21 cellular contexts compared by ENCODE assay signal in genomic region chr13:98890920-98891319, GRCh38.
DNase-seq lines count a peak whose midpoint lies in the region; ATAC-seq and TF ChIP-seq lines count a peak whose summit lies in the region.
"Had no signal": no experiment of that assay in that cellular context is flagged by ENCODE, and none has a peak within 500 bp of the region (broad histone marks: within the 10 kb centered on the region; RNA-seq: fewer than 3 reads in every experiment).

No MANE protein-coding gene starts in this region.

- no peak overlapping the region for H3K9ac ChIP-seq in PC-3 (ENCODE audit: low read length)
- H3K9ac ChIP-seq in mesendoderm (ENCODE audit: low read length): no peak overlapping the region

- H3K27me3 ChIP-seq in H7 (ENCODE audit: control insufficient read depth, insufficient read depth, low read length): no peaks in the 10 kb centered on the region
- H3K27me3 ChIP-seq in PC-3 (ENCODE audit: low read length): no peaks in the 10 kb centered on the region
- H3K27me3 ChIP-seq in dorsolateral prefrontal cortex: no peaks in the 10 kb centered on the region
- no peaks in the 10 kb centered on the region for H3K27me3 ChIP-seq in mesendoderm (ENCODE audit: insufficient read depth, low read length, poor library complexity)
- H3K27me3 ChIP-seq in sigmoid colon: no peaks in the 10 kb centered on the region
- no peaks in the 10 kb centered on the region for H3K27me3 ChIP-seq in hepatocyte
- H3K27me3 ChIP-seq: esophagus squamous epithelium, MG63, Peyer's patch, right lobe of liver, SJSA1, testis had no signal

- no peaks in the 10 kb centered on the region for H4K20me1 ChIP-seq in PC-3 (ENCODE audit: low read length)
- H4K20me1 ChIP-seq in hepatocyte (ENCODE audit: insufficient read depth, poor library complexity, severe bottlenecking): no peaks in the 10 kb centered on the region

- TF ChIP-seq CTCF in PC-3 (conservative IDR thresholded peaks at IDR 0.05; ENCODE audit: low read depth, low read length) (no peak), dorsolateral prefrontal cortex (IDR thresholded peaks at IDR 0.05 in 54 of 56, conservative IDR thresholded peaks at IDR 0.05 in 2 of 56; ENCODE audit: low read depth in 1 of 56, partially characterized antibody in 56 of 56) (no peak), sigmoid colon (IDR thresholded peaks at IDR 0.05) (no peak), hepatocyte (IDR thresholded peaks at IDR 0.05; ENCODE audit: poor library complexity) (no peak)

- H3K9me3 ChIP-seq in PC-3 (ENCODE audit: low read length) (no peaks in the 10 kb centered on the region), sigmoid colon (no peaks in the 10 kb centered on the region), hepatocyte (ENCODE audit: low read depth) (no peaks in the 10 kb centered on the region)
- H3K9me3 ChIP-seq: esophagus squamous epithelium, MG63, Peyer's patch, right lobe of liver, SJSA1, testis had no signal

- H2AFZ ChIP-seq in PC-3 (ENCODE audit: low read length) (0 out of 2 replicates have a peak overlapping the region, but pooled peaks have one; percentile 58), hepatocyte (no peak overlapping the region)

- H3K4me3 ChIP-seq in H7 (ENCODE audit: insufficient read depth, low read depth, low read length) (no peak overlapping the region), PC-3 (ENCODE audit: low read length) (no peak overlapping the region), dorsolateral prefrontal cortex (no peak overlapping the region), mesendoderm (ENCODE audit: low read length) (no peak overlapping the region), sigmoid colon (no peak overlapping the region), hepatocyte (no peak overlapping the region)
- H3K4me3 ChIP-seq: esophagus squamous epithelium, MG63, Peyer's patch, right lobe of liver, SJSA1, testis had no signal

- H4K5ac ChIP-seq in mesendoderm (ENCODE audit: low read length): no peak overlapping the region

- no peak overlapping the region for H2BK15ac ChIP-seq in mesendoderm (replicated peaks; ENCODE audit: low read depth)

- DNase-seq in H7: peak; percentile 38
- DNase-seq in PC-3: no peak
- DNase-seq in dorsolateral prefrontal cortex: no peak
- peak; percentile 55 for DNase-seq in mesendoderm
- DNase-seq in sigmoid colon: no peak
- no peak for DNase-seq in Kasumi-1 (lab: John Stamatoyannopoulos, UW)
- DNase-seq in hepatocyte (ENCODE audit: low spot score): no peak
- DNase-seq in mucosa of gallbladder (ENCODE audit: low spot score): no peak
- DNase-seq: cerebellar nuclear complex; effector CD8-positive, alpha-beta T cell; esophagus squamous epithelium; NCI-H1417 treated with DMSO at 0.1 percent for 48 hours; NCI-H2107; NCI-H510A; Peyer's patch; right lobe of liver; testis had no signal

- POLR2A ChIA-PET in PC-3 (lab: Charles Lee; ENCODE audit: unreplicated experiment): no interaction called here

- intact Hi-C loops in PC-3 (cut with micrococcal nuclease) (loop anchor here (2.0 to 5.0 kb wide), 3 partner anchors 20 to 141 kb away; partner anchors contain the start of gene DOCK9), dorsolateral prefrontal cortex (cut with DNase I) (loop anchor here (5.0 to 10.0 kb wide), 3 partner anchors 46 to 141 kb away; partner anchors contain the start of gene DOCK9 (in 2 of the 2)), sigmoid colon (cut with DNase I) (no loop called here)

- no peak overlapping the region for H2BK120ac ChIP-seq in mesendoderm (ENCODE audit: low read depth, low read length)

- BruUV-seq in PC-3 (replicated peaks; lab: Mats Ljungman, UMichigan): no TSS peak

- no peak overlapping the region for H2AK5ac ChIP-seq in mesendoderm (ENCODE audit: low read length)

- H4K8ac ChIP-seq in mesendoderm (ENCODE audit: low read depth, low read length): no peak overlapping the region

- TF ChIP-seq POLR2A in sigmoid colon (IDR thresholded peaks at IDR 0.05): no peak

- CTCF ChIA-PET in PC-3 (lab: Charles Lee): no interaction called here

- no CpG with 5 or more reads among the region's 5 CpGs for WGBS in mesendoderm (ENCODE audit: extremely low coverage, insufficient coverage, low lambda C conversion rate)
- 92 to 95% methylated on average over 5 of the region's 5 CpGs for WGBS in sigmoid colon, 2 donors
- WGBS in hepatocyte (ENCODE audit: low lambda C conversion rate, missing lambda C conversion rate): 69% methylated on average over 5 of the region's 5 CpGs

- no peak overlapping the region for H3K56ac ChIP-seq in mesendoderm (ENCODE audit: low read length)

- H2BK5ac ChIP-seq in mesendoderm (ENCODE audit: low read length): no peak overlapping the region

- H3K27ac ChIP-seq in PC-3 (ENCODE audit: low read length) (peak overlapping the region; percentile 77), dorsolateral prefrontal cortex (peak overlapping the region in 34 of 59 donors; percentile 4 to 74 (median 51)), mesendoderm (ENCODE audit: low read depth, low read length) (no peak overlapping the region), sigmoid colon (peak overlapping the region in 1 of 4 donors; percentile 6), hepatocyte (no peak overlapping the region)
- H3K27ac ChIP-seq: Peyer's patch, right lobe of liver, SJSA1, testis, VCaP had no signal

- H3K4me1 ChIP-seq in PC-3 (ENCODE audit: insufficient read depth, low read length) (peaks cover 26% of the 10 kb centered on the region), mesendoderm (ENCODE audit: control insufficient read depth, low read depth, low read length) (peaks cover 4% of the 10 kb centered on the region), sigmoid colon (peaks cover 0 to 14% (median 11%) of the 10 kb centered on the region in 4 donors), hepatocyte (ENCODE audit: insufficient read depth) (peaks cover 12% of the 10 kb centered on the region)
- H3K4me1 ChIP-seq: Peyer's patch, testis had no signal

- no peak for ATAC-seq in PC-3
- ATAC-seq: left lobe of liver had no signal

- no peaks in the 10 kb centered on the region for H3K36me3 ChIP-seq in H7 (replicated peaks; ENCODE audit: control insufficient read depth, insufficient read depth, low read length)
- 0 out of 2 replicates have a peak, but pooled peaks cover 2% of the 10 kb centered on the region for H3K36me3 ChIP-seq in PC-3 (ENCODE audit: low read depth, low read length)
- no peaks in the 10 kb centered on the region for H3K36me3 ChIP-seq in mesendoderm (ENCODE audit: control insufficient read depth, insufficient read depth, low read length)
- peaks cover 0 to 33% (median 5%) of the 10 kb centered on the region in 4 donors for H3K36me3 ChIP-seq in sigmoid colon
- no peaks in the 10 kb centered on the region for H3K36me3 ChIP-seq in hepatocyte (replicated peaks; ENCODE audit: insufficient read depth, low read depth)
- H3K36me3 ChIP-seq: MG63 had no signal

- H3K79me2 ChIP-seq in PC-3 (ENCODE audit: low read length) (no peaks in the 10 kb centered on the region), mesendoderm (ENCODE audit: control insufficient read depth, insufficient read depth, low read length) (no peaks in the 10 kb centered on the region), hepatocyte (no peaks in the 10 kb centered on the region)

- H3K9me2 ChIP-seq in PC-3 (replicated peaks; ENCODE audit: low read length) (no peaks in the 10 kb centered on the region), hepatocyte (replicated peaks; ENCODE audit: insufficient read depth) (no peaks in the 10 kb centered on the region)

- peaks cover 11% of the 10 kb centered on the region for H3F3A ChIP-seq in PC-3 (ENCODE audit: low read length, unreplicated experiment)

- H3K23ac ChIP-seq in mesendoderm (ENCODE audit: low read length): no peak overlapping the region

- H3K18ac ChIP-seq in mesendoderm (ENCODE audit: low read length): no peak overlapping the region

- no peak for TF ChIP-seq EP300 in sigmoid colon (IDR thresholded peaks at IDR 0.05)

- H3K79me1 ChIP-seq in mesendoderm (ENCODE audit: low read length): no peaks in the 10 kb centered on the region

- H3K4me2 ChIP-seq in PC-3 (ENCODE audit: low read length) (peak overlapping the region; percentile 78), mesendoderm (ENCODE audit: low read length) (no peak overlapping the region), hepatocyte (no peak overlapping the region)

- no peak overlapping the region for H3K4ac ChIP-seq in mesendoderm (ENCODE audit: low read depth, low read length)

Comparison
In these comparisons a context has a peak if more than half of its experiments do, and no peak if none do; other contexts are left out.
1. DNase-seq: peak in H7 (single experiment) and mesendoderm (single experiment); none in PC-3 (single experiment), dorsolateral prefrontal cortex (0 of 10), sigmoid colon (single experiment), Kasumi-1 (0 of 2), hepatocyte (single experiment) and mucosa of gallbladder (single experiment).
2. H3K27ac ChIP-seq: peak in PC-3 (single experiment) and dorsolateral prefrontal cortex (34 of 59); none in mesendoderm (single experiment) and hepatocyte (single experiment).